Comparison of ENCODE assay signal across 11 cellular contexts in the genomic region with DNA sequence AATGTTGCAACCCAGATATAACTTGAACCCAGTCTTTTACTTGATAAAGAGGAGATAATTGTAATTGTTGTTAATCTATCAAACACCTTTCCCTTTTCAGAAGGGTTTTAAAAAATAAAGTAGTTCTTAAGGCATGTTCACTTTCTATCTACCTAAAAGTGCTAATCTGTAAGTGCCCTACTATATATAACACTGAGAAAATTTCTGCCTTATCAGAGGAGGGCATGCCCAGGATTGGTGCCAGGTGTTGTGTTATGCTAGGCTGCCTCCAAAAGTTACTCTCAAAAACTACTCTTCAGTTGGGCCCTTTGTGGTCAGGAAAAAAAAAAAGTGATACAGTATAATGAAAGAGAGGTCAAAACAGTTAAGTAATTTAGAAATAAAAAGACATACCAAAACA. TPM values are rescaled to one million over a fixed set of nuclear protein-coding genes. Genes with fewer than 3 reads are reported as not detected.
DNase-seq lines count a peak whose midpoint lies in the region; ATAC-seq and TF ChIP-seq lines count a peak whose summit lies in the region.
"Had no signal": no experiment of that assay in that cellular context is flagged by ENCODE, and none has a peak within 500 bp of the region (broad histone marks: within the 10 kb centered on the region; RNA-seq: fewer than 3 reads in every experiment).

No MANE protein-coding gene starts in this region.

- no peak overlapping the region for H3K27ac Mint-ChIP-seq in stimulated activated naive B cell treated with anti-CD40 and anti-IgM and Interleukin-4, amounts not matched to agents 10 μg/mL and 1 μg/mL and 100 μg/mL, for 72 hours

- H3K4me1 ChIP-seq in Loucy (ENCODE audit: insufficient read depth, low read length, poor library complexity, severe bottlenecking) = peaks cover 25% of the 10 kb centered on the region

- H3K79me2 ChIP-seq in Loucy (ENCODE audit: insufficient read depth, low read length) = peaks cover 6% of the 10 kb centered on the region; the same call in 1 of the 2 replicates

- H3K4me3 ChIP-seq in Loucy (ENCODE audit: low read length, poor library complexity, severe bottlenecking) = no peak overlapping the region

- H3K27me3 Mint-ChIP-seq in stimulated activated naive B cell treated with anti-CD40 and anti-IgM and Interleukin-4, amounts not matched to agents 10 μg/mL and 1 μg/mL and 100 μg/mL, for 72 hours = no peaks in the 10 kb centered on the region

- H3K36me3 Mint-ChIP-seq in stimulated activated naive B cell treated with anti-CD40 and anti-IgM and Interleukin-4, amounts not matched to agents 10 μg/mL and 1 μg/mL and 100 μg/mL, for 72 hours = peaks cover 0 to 3% of the 10 kb centered on the region in 2 donors

- H3K27me3 ChIP-seq in Loucy (ENCODE audit: insufficient read depth, low read length, poor library complexity, severe bottlenecking) = no peaks in the 10 kb centered on the region

- no peaks in the 10 kb centered on the region for H3K9me3 ChIP-seq in Loucy (ENCODE audit: insufficient read depth, low read depth, low read length)
- H3K9me3 ChIP-seq: lower lobe of right lung had no signal

- TF ChIP-seq CTCF in Loucy (conservative IDR thresholded peaks at IDR 0.05; ENCODE audit: low read length) = peak; percentile 30

- no peaks in the 10 kb centered on the region for H3F3A ChIP-seq in Loucy (ENCODE audit: low read depth)

- H3K36me3 ChIP-seq in Loucy (ENCODE audit: insufficient read depth, low read length) = no peaks in the 10 kb centered on the region
- H3K36me3 ChIP-seq: lower lobe of right lung had no signal

- ATAC-seq in GM18511 (IDR thresholded peaks at IDR 0.05; ENCODE audit: unreplicated experiment) = peak; percentile 75
- peak; percentile 80 for ATAC-seq in Right ventricle myocardium superior (ENCODE audit: poor library complexity)
- peak; percentile 44 to 58 for ATAC-seq in stimulated activated naive B cell treated with anti-CD40 and anti-IgM and Interleukin-4, amounts not matched to agents 10 μg/mL and 1 μg/mL and 100 μg/mL, for 72 hours (replicated peaks)
- no peak for ATAC-seq in HG03442 (IDR thresholded peaks at IDR 0.05; ENCODE audit: unreplicated experiment)

- no peak overlapping the region for H3K4me3 Mint-ChIP-seq in stimulated activated naive B cell treated with anti-CD40 and anti-IgM and Interleukin-4, amounts not matched to agents 10 μg/mL and 1 μg/mL and 100 μg/mL, for 72 hours

- no peaks in the 10 kb centered on the region for H3K9me2 ChIP-seq in Loucy (replicated peaks; ENCODE audit: low read depth, low read length)

- peaks cover 14 to 25% of the 10 kb centered on the region in 2 donors for H3K4me1 Mint-ChIP-seq in stimulated activated naive B cell treated with anti-CD40 and anti-IgM and Interleukin-4, amounts not matched to agents 10 μg/mL and 1 μg/mL and 100 μg/mL, for 72 hours

- H4K20me1 ChIP-seq in Loucy (ENCODE audit: insufficient read depth, low read length, poor library complexity, severe bottlenecking) = no peaks in the 10 kb centered on the region

- peak overlapping the region; percentile 39 for H3K4me2 ChIP-seq in Loucy (ENCODE audit: low read depth, low read length, poor library complexity, severe bottlenecking)

- DNase-seq in Right ventricle myocardium superior (peak; percentile 42), HPDE6-E6E7 (ENCODE audit: extremely low spot score) (no peak), HuH-7.5 (ENCODE audit: low spot score) (no peak)
- no peak for DNase-seq in stimulated activated naive B cell treated with anti-CD40 and anti-IgM and Interleukin-4, amounts not matched to agents 10 μg/mL and 1 μg/mL and 100 μg/mL, for 72 hours
- DNase-seq in stimulated activated CD4-positive, alpha-beta T cell treated with anti-CD3 and anti-CD28 coated beads, Interleukin-4, amount 100 ng/mL, for 4 hours = no peak
- DNase-seq: activated gamma-delta T cell treated with Interleukin-2 at 50 U/mL for 16 hours, lower lobe of right lung, posterior cingulate gyrus had no signal

- no peak overlapping the region for H2AFZ ChIP-seq in Loucy (ENCODE audit: low read length)

- no peaks in the 10 kb centered on the region for H3K9me3 Mint-ChIP-seq in stimulated activated naive B cell treated with anti-CD40 and anti-IgM and Interleukin-4, amounts not matched to agents 10 μg/mL and 1 μg/mL and 100 μg/mL, for 72 hours

- peak overlapping the region; percentile 5 for H3K9ac ChIP-seq in Loucy (ENCODE audit: low read depth, low read length, poor library complexity, severe bottlenecking)

- intact Hi-C loops in Right ventricle myocardium superior (cut with DNase I) = loop anchor here (5.0 kb wide), 1 partner anchor 41 kb away; no protein-coding TSS in a partner anchor

RNA-seq across cellular contexts. Expression of a gene that starts 36.3 kb away (rescaled TPM):
- 25.0 TPM for total RNA-seq in Right ventricle myocardium superior
